In genomic region chr4:110533590-110533910, GRCh38 we compare ENCODE assay signal across 1 cellular context.
TF ChIP-seq lines count a peak whose summit lies in the region.

No MANE protein-coding gene starts in this region.

TF ChIP-seq in endothelial cell of umbilical vein, 7 proteins besides CTCF, POLR2A, EP300 and RAD21:
- TF ChIP-seq FOS (IDR thresholded peaks at IDR 0.05; ENCODE audit: borderline replicate concordance, insufficient read depth, low read length) (no peak), GATA2 (IDR thresholded peaks at IDR 0.05; ENCODE audit: insufficient read depth, insufficient read length, low read depth, low read length) (no peak), MYC (IDR thresholded peaks at IDR 0.05; ENCODE audit: low read depth, low read length) (no peak), POLR2AphosphoS5 (IDR thresholded peaks at IDR 0.05; ENCODE audit: insufficient read depth, low read depth, low read length) (no peak), MAX (IDR thresholded peaks at IDR 0.05; ENCODE audit: insufficient read depth, insufficient read length) (no peak), JUN (IDR thresholded peaks at IDR 0.05; ENCODE audit: borderline replicate concordance, insufficient read depth, insufficient read length, low read depth) (no peak)
